1 cellular context compared by ENCODE assay signal in the genomic region with DNA sequence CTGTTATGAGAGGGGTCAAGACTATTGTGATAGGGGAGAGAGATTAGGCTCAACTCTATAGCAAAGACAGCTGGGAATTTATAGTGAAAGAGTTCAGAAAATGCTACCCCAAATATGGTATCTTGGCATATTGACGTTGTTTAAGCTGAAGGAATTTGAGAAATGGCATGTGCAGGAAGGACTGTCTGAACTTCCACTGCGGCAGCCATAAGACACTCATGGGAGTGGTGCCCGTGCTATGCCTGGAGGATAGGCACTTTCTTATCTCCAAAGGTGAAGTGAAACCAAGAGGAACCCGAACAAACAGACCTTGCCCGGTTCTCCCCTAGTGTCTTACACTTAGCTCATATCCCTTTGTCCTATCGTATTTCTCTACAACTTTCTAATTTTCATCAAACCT.
TF ChIP-seq lines count a peak whose summit lies in the region.

No MANE protein-coding gene starts in this region.

TF ChIP-seq in H1, 55 proteins besides CTCF, POLR2A, EP300 and RAD21 (continued from another document):
- TF ChIP-seq, protein P1, sequence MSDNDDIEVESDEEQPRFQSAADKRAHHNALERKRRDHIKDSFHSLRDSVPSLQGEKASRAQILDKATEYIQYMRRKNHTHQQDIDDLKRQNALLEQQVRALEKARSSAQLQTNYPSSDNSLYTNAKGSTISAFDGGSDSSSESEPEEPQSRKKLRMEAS (IDR thresholded peaks at IDR 0.05), result no peak
- TF ChIP-seq BRCA1 (IDR thresholded peaks at IDR 0.05; ENCODE audit: low read depth, low read length) (no peak), GABPA (IDR thresholded peaks at IDR 0.05; ENCODE audit: borderline replicate concordance, insufficient read depth, low read length) (no peak), SRF (IDR thresholded peaks at IDR 0.05; ENCODE audit: low read depth, low read length) (no peak), SP4 (IDR thresholded peaks at IDR 0.05; ENCODE audit: low read length) (no peak)
TF ChIP-seq in H1: peak in this region for 0.
